ENCODE assay signal across 9 cellular contexts in the genomic region with DNA sequence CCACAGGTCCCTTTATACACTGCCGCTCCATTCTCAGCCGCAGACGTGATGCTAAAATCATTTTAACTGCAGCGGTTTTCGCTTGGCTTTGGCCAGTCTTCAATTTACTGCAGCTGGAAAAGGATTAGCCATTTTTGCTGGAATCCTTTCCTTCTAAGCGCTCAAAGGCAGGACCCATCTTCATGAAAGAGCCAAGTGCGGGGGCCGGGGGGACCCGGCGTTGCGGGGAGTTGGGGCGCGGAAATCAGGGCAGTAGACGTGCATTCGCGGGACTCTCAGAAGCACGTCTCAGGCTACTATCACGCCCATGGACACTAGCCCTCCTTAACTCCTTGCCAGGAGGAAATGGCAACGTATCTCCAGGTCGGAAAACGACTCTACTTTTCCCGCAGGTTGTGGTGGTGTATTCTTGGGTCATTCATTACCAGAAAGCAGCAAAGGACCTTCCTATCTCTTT. TPM values are rescaled to one million over a fixed set of nuclear protein-coding genes. Genes with fewer than 3 reads are reported as not detected.
A peak's percentile ranks its signal among the peaks of the same experiment; 100 is the strongest.
DNase-seq lines count a peak whose midpoint lies in the region; ATAC-seq, FAIRE-seq and TF ChIP-seq lines count a peak whose summit lies in the region.
"Had no signal": no experiment of that assay in that cellular context is flagged by ENCODE, and none has a peak within 500 bp of the region (broad histone marks: within the 10 kb centered on the region; RNA-seq: fewer than 3 reads in every experiment).

No MANE protein-coding gene starts in this region.

- peaks cover 23% of the 10 kb centered on the region for H3K4me1 Mint-ChIP-seq in activated CD4-positive, alpha-beta T cell treated with anti-CD3 and anti-CD28 coated beads for 36 hours

- 0 to 2% (median 1%) methylated on average over 22 of the region's 22 CpGs for WGBS in ovary, 3 donors
- WGBS in HepG2 (ENCODE audit: low lambda C conversion rate) = 43% methylated on average over 19 of the region's 22 CpGs

- ATAC-seq in HepG2 = no peak
- no peak for ATAC-seq in activated CD4-positive, alpha-beta T cell treated with anti-CD3 and anti-CD28 coated beads for 36 hours

- H3K27me3 Mint-ChIP-seq in activated CD4-positive, alpha-beta T cell treated with anti-CD3 and anti-CD28 coated beads for 36 hours = peaks cover 58% of the 10 kb centered on the region

- POLR2A ChIA-PET in HepG2 (lab: Yijun Ruan, JAX) = no interaction called here
- POLR2A ChIA-PET in activated CD4-positive, alpha-beta T cell treated with anti-CD3 and anti-CD28 coated beads for 36 hours (lab: Charles Lee) = no interaction called here

- H4K20me1 ChIP-seq in MM.1S (ENCODE audit: insufficient read depth, low read length) (no peaks in the 10 kb centered on the region), HepG2 (ENCODE audit: insufficient read depth, low read length) (no peaks in the 10 kb centered on the region)

- no TSS peak for BruUV-seq in HepG2 (replicated peaks; lab: Mats Ljungman, UMichigan)

- intact Hi-C loops in ovary (cut with DNase I) = no loop called here
- intact Hi-C loops in HepG2 (cut with micrococcal nuclease; ENCODE audit: unreplicated experiment) = no loop called here
- intact Hi-C loops in activated CD4-positive, alpha-beta T cell treated with anti-CD3 and anti-CD28 coated beads for 36 hours (cut with DNase I, micrococcal nuclease) = loop anchor here in 1 of 2 experiments (5.0 kb wide), 1 partner anchor 1790 kb away; no protein-coding TSS in a partner anchor

- H3K4me3 Mint-ChIP-seq in activated CD4-positive, alpha-beta T cell treated with anti-CD3 and anti-CD28 coated beads for 36 hours = no peak overlapping the region

- no peak for TF ChIP-seq CTCF in MM.1S (IDR thresholded peaks at IDR 0.05; ENCODE audit: low read length)
- no peak for TF ChIP-seq CTCF in epithelial cell of esophagus (IDR thresholded peaks at IDR 0.05; ENCODE audit: insufficient read depth, low read depth, low read length, missing control alignments)
- no peak for TF ChIP-seq CTCF in ovary (IDR thresholded peaks at IDR 0.05)
- TF ChIP-seq CTCF in HepG2 (CRISPR knock-in tag; IDR thresholded peaks at IDR 0.05) = no peak

- H3K36me3 Mint-ChIP-seq in activated CD4-positive, alpha-beta T cell treated with anti-CD3 and anti-CD28 coated beads for 36 hours (ENCODE audit: low read depth) = no peaks in the 10 kb centered on the region

- TF ChIP-seq RAD21 in HepG2 (CRISPR knock-in tag; IDR thresholded peaks at IDR 0.05) = no peak

- H3F3A ChIP-seq in MM.1S (ENCODE audit: insufficient read depth, low read length) = no peaks in the 10 kb centered on the region

- CTCF ChIA-PET in HepG2 (lab: Yijun Ruan, JAX; ENCODE audit: low intra/inter-chr PET ratio, low total read pairs) = interaction anchor here (1.2 kb wide), 1 partner anchor 926 kb away, joined by 4 read pairs; no protein-coding TSS in a partner anchor
- CTCF ChIA-PET in activated CD4-positive, alpha-beta T cell treated with anti-CD3 and anti-CD28 coated beads for 36 hours (lab: Charles Lee) = interaction anchor here (1.3 kb wide), 1 partner anchor 266 kb away, joined by 4 read pairs; no protein-coding TSS in a partner anchor

- DNase-seq in Ammon's horn (ENCODE audit: low spot score) (peak; percentile 28), MM.1S (no peak), epithelial cell of esophagus (ENCODE audit: low read depth) (peak; percentile 10), ovary (peak in 1 of 5 donors; percentile 22), LoVo (ENCODE audit: low spot score) (no peak), HepG2 (ENCODE audit: low spot score) (no peak), SIG-M5 treated with dmso at 0.1 percent for 504 hours (lab: John Stamatoyannopoulos, UW; ENCODE audit: unreplicated experiment) (no peak)
- no peak for DNase-seq in activated CD4-positive, alpha-beta T cell treated with anti-CD3 and anti-CD28 coated beads for 36 hours

- peak overlapping the region; percentile 57 for H2AFZ ChIP-seq in MM.1S (ENCODE audit: low read length)
- no peak overlapping the region for H2AFZ ChIP-seq in HepG2 (ENCODE audit: low read length)

- peak overlapping the region; percentile 92 for H3K4me2 ChIP-seq in MM.1S (ENCODE audit: low read depth, low read length)
- H3K4me2 ChIP-seq in HepG2 (ENCODE audit: low read depth, low read length) = no peak overlapping the region

- H3K27ac Mint-ChIP-seq in activated CD4-positive, alpha-beta T cell treated with anti-CD3 and anti-CD28 coated beads for 36 hours = no peak overlapping the region

- in situ Hi-C loops in HepG2 (cut with HindIII; ENCODE audit: extremely low pct_ligation_motif_present, low pct_unique_long_range_greater_than_20kb) = loop anchor here (10.0 kb wide), 1 partner anchor 337 kb away; no protein-coding TSS in a partner anchor

- H3K4me3 ChIP-seq in MM.1S (ENCODE audit: low read length) = peak overlapping the region; percentile 68
- H3K4me3 ChIP-seq in epithelial cell of esophagus (ENCODE audit: low read length) = peak overlapping the region; percentile 31
- H3K4me3 ChIP-seq in ovary = peak overlapping the region; percentile 40
- H3K4me3 ChIP-seq in HepG2 (replicated peaks in 1 of 3; ENCODE audit: insufficient read depth in 1 of 3, low read depth in 2 of 3, low read length in 3 of 3) = no peak overlapping the region

- FAIRE-seq in HepG2 (lab: Jason Lieb, UNC) = no peak

- TF ChIP-seq POLR2A in ovary (IDR thresholded peaks at IDR 0.05) = no peak
- no peak for TF ChIP-seq POLR2A in HepG2 (IDR thresholded peaks at IDR 0.05; ENCODE audit: insufficient read depth in 1 of 2, low read depth in 2 of 2, low read length in 2 of 2)

- no peaks in the 10 kb centered on the region; the same call in 1 of the 2 replicates for H3K27me3 ChIP-seq in MM.1S (replicated peaks; ENCODE audit: insufficient read depth, low read length)
- no peaks in the 10 kb centered on the region for H3K27me3 ChIP-seq in ovary
- H3K27me3 ChIP-seq in HepG2 (ENCODE audit: control insufficient read depth in 1 of 2, insufficient read depth in 2 of 2, low read length in 2 of 2) = peaks cover 0 to 8% of the 10 kb centered on the region in 2 experiments; a peak in 1 of 5 replicates

- H3K79me2 ChIP-seq in MM.1S (ENCODE audit: low read length) (no peaks in the 10 kb centered on the region), HepG2 (ENCODE audit: insufficient read depth, low read length) (no peaks in the 10 kb centered on the region)

- no peaks in the 10 kb centered on the region for H3K9me2 ChIP-seq in MM.1S (replicated peaks; ENCODE audit: insufficient read depth, low read length)

- no peaks in the 10 kb centered on the region for H3K9me3 ChIP-seq in MM.1S (replicated peaks; ENCODE audit: insufficient read depth, low read length)
- H3K9me3 ChIP-seq in ovary = no peaks in the 10 kb centered on the region
- H3K9me3 ChIP-seq in HepG2 (ENCODE audit: low read length) = no peaks in the 10 kb centered on the region

- peak overlapping the region; percentile 15; the same call in 1 of the 2 replicates for H3K9ac ChIP-seq in MM.1S (ENCODE audit: low read length)
- H3K9ac ChIP-seq in HepG2 (ENCODE audit: insufficient read depth, low read depth, low read length) = no peak overlapping the region

- H3K4me1 ChIP-seq in MM.1S (ENCODE audit: low read length) = no peaks in the 10 kb centered on the region
- no peaks in the 10 kb centered on the region for H3K4me1 ChIP-seq in ovary (ENCODE audit: insufficient read depth)
- H3K4me1 ChIP-seq in HepG2 (ENCODE audit: insufficient read depth, low read length) = no peaks in the 10 kb centered on the region

- H3K9me3 Mint-ChIP-seq in activated CD4-positive, alpha-beta T cell treated with anti-CD3 and anti-CD28 coated beads for 36 hours (ENCODE audit: low read depth) = no peaks in the 10 kb centered on the region

- H3K27ac ChIP-seq in MM.1S (ENCODE audit: low read length) (no peak overlapping the region), ovary (no peak overlapping the region), HepG2 (ENCODE audit: extremely low read length, insufficient read depth, low read length) (no peak overlapping the region)

- H3K36me3 ChIP-seq in MM.1S (replicated peaks; ENCODE audit: insufficient read depth, low read length) (no peaks in the 10 kb centered on the region), ovary (no peaks in the 10 kb centered on the region), HepG2 (replicated peaks in 1 of 2; ENCODE audit: control insufficient read depth in 1 of 2, insufficient read depth in 2 of 2, low read length in 2 of 2) (no peaks in the 10 kb centered on the region)

- TF ChIP-seq EP300 in ovary (IDR thresholded peaks at IDR 0.05) (no peak), HepG2 (IDR thresholded peaks at IDR 0.05; ENCODE audit: low read depth in 2 of 2, low read length in 2 of 2) (no peak), HepG2 (CRISPR knock-in tag; IDR thresholded peaks at IDR 0.05; ENCODE audit: borderline replicate concordance) (no peak)

TF ChIP-seq in HepG2, 621 proteins besides CTCF, POLR2A, EP300 and RAD21 (continues in another document):
- TF ChIP-seq KAT8 (CRISPR knock-in tag; IDR thresholded peaks at IDR 0.05) (no peak), ZNF780A (CRISPR knock-in tag; IDR thresholded peaks at IDR 0.05) (no peak)

RNA-seq across cellular contexts. Expression of gene PCDH10, which starts 1.7 kb away (rescaled TPM):
- total RNA-seq in ovary (1 to 10 TPM in 3 of 7 donors, under 1 TPM in 4; 0.23 to 6.4 (median 0.97) TPM), HepG2 (2016; rRNA removed; fragmentation: Illumina TruSeq; extraction: Trizol) (not detected in 2 replicates)
- polyA plus RNA-seq in ovary (1 to 10 TPM; 2.2 to 2.5 TPM), HepG2 (2011; rRNA removed) (not detected in 2 replicates)
- total RNA-seq in HepG2 (2016; cell fraction: cytosol; rRNA removed; fragmentation: Illumina TruSeq; extraction: Trizol; ENCODE audit: low read depth) = not detected in 2 replicates
- not detected in 2 replicates for total RNA-seq in HepG2 (2016; cell fraction: insoluble cytoplasmic fraction; rRNA removed; fragmentation: Illumina TruSeq; extraction: Trizol)
- total RNA-seq in HepG2 (2016; cell fraction: membrane; rRNA removed; fragmentation: Illumina TruSeq; extraction: Trizol) = not detected in 2 replicates
- not detected in 2 replicates for total RNA-seq in HepG2 (2016; cell fraction: nucleus; rRNA removed; fragmentation: Illumina TruSeq; extraction: Trizol)
- polyA plus RNA-seq in HepG2 (2011; cell fraction: cytosol; rRNA removed) = not detected in 2 replicates
- polyA plus RNA-seq in HepG2 (2011; cell fraction: nucleus; rRNA removed) = 0.02 TPM in 1 of 2 replicates, not detected in the other
- not detected in 2 replicates for polyA plus RNA-seq in HepG2 (2012)
- polyA plus RNA-seq in HepG2 (2016; cell fraction: cytosol; fragmentation: Illumina TruSeq; extraction: Trizol; ENCODE audit: low read depth) = not detected in 2 replicates
- polyA plus RNA-seq in HepG2 (2016; cell fraction: insoluble cytoplasmic fraction; fragmentation: Illumina TruSeq; extraction: Trizol; ENCODE audit: low read depth) = not detected in 2 replicates
- polyA plus RNA-seq in HepG2 (2016; cell fraction: membrane; fragmentation: Illumina TruSeq; extraction: Trizol; ENCODE audit: low read depth) = not detected in 2 replicates
- polyA plus RNA-seq in HepG2 (2016; cell fraction: nucleus; fragmentation: Illumina TruSeq; extraction: Trizol; ENCODE audit: insufficient read depth, low read depth) = not detected in 2 replicates
- 10.9 TPM in 1 of 2 replicates, not detected in the other for polyA minus RNA-seq in HepG2 (2011; rRNA and poly(A)+ RNA removed; ENCODE audit: low replicate concordance)
- not detected in 2 replicates for polyA minus RNA-seq in HepG2 (2011; cell fraction: cytosol; rRNA and poly(A)+ RNA removed)
- not detected in 2 replicates for polyA minus RNA-seq in HepG2 (2011; cell fraction: nucleus; rRNA and poly(A)+ RNA removed)
- not detected for total RNA-seq in activated CD4-positive, alpha-beta T cell treated with anti-CD3 and anti-CD28 coated beads for 36 hours
- total RNA-seq: NCI-H460 had no signal

Comparison
In these comparisons a context has a peak if more than half of its experiments do, and no peak if none do; other contexts are left out.
1. DNase-seq: peak in Ammon's horn (single experiment) and epithelial cell of esophagus (single experiment); none in MM.1S (single experiment), LoVo (single experiment), HepG2 (single experiment), SIG-M5 treated with dmso at 0.1 percent for 504 hours (single experiment) and activated CD4-positive, alpha-beta T cell treated with anti-CD3 and anti-CD28 coated beads for 36 hours (single experiment).
2. H3K4me3 ChIP-seq: peak in MM.1S (single experiment), epithelial cell of esophagus (single experiment) and ovary (single experiment); none in HepG2 (0 of 3).